ENCODE assay signal across 20 cellular contexts in genomic region chr3:25901796-25902195, GRCh38.
DNase-seq lines count a peak whose midpoint lies in the region; ATAC-seq and TF ChIP-seq lines count a peak whose summit lies in the region.
"Had no signal": no experiment of that assay in that cellular context is flagged by ENCODE, and none has a peak within 500 bp of the region (broad histone marks: within the 10 kb centered on the region; RNA-seq: fewer than 3 reads in every experiment).

No MANE protein-coding gene starts in this region.

- no peaks in the 10 kb centered on the region for H3K36me3 Mint-ChIP-seq in CD8-positive, alpha-beta T cell
- no peaks in the 10 kb centered on the region for H3K36me3 Mint-ChIP-seq in effector memory CD8-positive, alpha-beta T cell (ENCODE audit: insufficient read depth)
- H3K36me3 Mint-ChIP-seq: IgD-negative memory B cell had no signal

- CTCF ChIA-PET in CD8-positive, alpha-beta T cell (lab: Charles Lee) = interaction anchor here (1.0 kb wide), 2 partner anchors 80 to 254 kb away, joined by 4 to 5 read pairs; no protein-coding TSS in a partner anchor

- no peak for TF ChIP-seq CTCF in CD8-positive, alpha-beta T cell (IDR thresholded peaks at IDR 0.05)
- no peak for TF ChIP-seq CTCF in omental fat pad (IDR thresholded peaks at IDR 0.05)

- POLR2A ChIA-PET in CD8-positive, alpha-beta T cell (lab: Charles Lee) = no interaction called here

- H3K9ac ChIP-seq in BLaER1 = no peak overlapping the region

- H3K4me1 Mint-ChIP-seq in CD8-positive, alpha-beta T cell (ENCODE audit: low read depth) = peaks cover 23% of the 10 kb centered on the region
- H3K4me1 Mint-ChIP-seq in effector memory CD8-positive, alpha-beta T cell (ENCODE audit: low read depth in 2 of 2) = peaks cover 2 to 8% of the 10 kb centered on the region in 2 donors
- H3K4me1 Mint-ChIP-seq: IgD-negative memory B cell had no signal

- no peaks in the 10 kb centered on the region for H3K9me3 Mint-ChIP-seq in CD8-positive, alpha-beta T cell
- no peaks in the 10 kb centered on the region for H3K9me3 Mint-ChIP-seq in effector memory CD8-positive, alpha-beta T cell
- H3K9me3 Mint-ChIP-seq: IgD-negative memory B cell had no signal

- peaks cover 51% of the 10 kb centered on the region for H3K4me1 ChIP-seq in BLaER1
- peaks cover 12% of the 10 kb centered on the region for H3K4me1 ChIP-seq in CD8-positive, alpha-beta T cell (ENCODE audit: insufficient read depth, low read length)
- H3K4me1 ChIP-seq: BE2C, HAP-1 had no signal

- intact Hi-C loops in CD8-positive, alpha-beta T cell (cut with DNase I, micrococcal nuclease) = no loop called here

- H3K4me3 ChIP-seq in BLaER1 = no peak overlapping the region
- no peak overlapping the region for H3K4me3 ChIP-seq in CD8-positive, alpha-beta T cell (ENCODE audit: low read depth, low read length)
- H3K4me3 ChIP-seq: HAP-1 had no signal

- no peaks in the 10 kb centered on the region for H3K27me3 ChIP-seq in BLaER1
- no peaks in the 10 kb centered on the region for H3K27me3 ChIP-seq in CD8-positive, alpha-beta T cell (ENCODE audit: insufficient read depth, low read length)
- H3K27me3 ChIP-seq: BE2C had no signal

- ATAC-seq in CD8-positive, alpha-beta T cell = peak; percentile 40
- ATAC-seq in effector memory CD8-positive, alpha-beta T cell (replicated peaks) = peak; percentile 42
- ATAC-seq in omental fat pad (ENCODE audit: low FRiP score) = no peak
- ATAC-seq: Panc1 had no signal

- H3K27me3 Mint-ChIP-seq in CD8-positive, alpha-beta T cell (ENCODE audit: low read depth) = no peaks in the 10 kb centered on the region
- no peaks in the 10 kb centered on the region for H3K27me3 Mint-ChIP-seq in effector memory CD8-positive, alpha-beta T cell

- H3K4me2 ChIP-seq in BLaER1 = peak overlapping the region; percentile 57

- H3K36me3 ChIP-seq in BLaER1 = no peaks in the 10 kb centered on the region
- H3K36me3 ChIP-seq in CD8-positive, alpha-beta T cell (ENCODE audit: insufficient read depth, low read length) = no peaks in the 10 kb centered on the region
- H3K36me3 ChIP-seq: BE2C, HAP-1 had no signal

- H3K27ac ChIP-seq in BLaER1 = no peak overlapping the region; the same call in 1 of the 2 replicates
- H3K27ac ChIP-seq in CD8-positive, alpha-beta T cell (ENCODE audit: low read depth, low read length) = no peak overlapping the region

- no peak overlapping the region for H3K4me3 Mint-ChIP-seq in CD8-positive, alpha-beta T cell
- H3K4me3 Mint-ChIP-seq in effector memory CD8-positive, alpha-beta T cell = peak overlapping the region in 1 of 2 donors; percentile 23
- H3K4me3 Mint-ChIP-seq: IgD-negative memory B cell had no signal

- DNase-seq in CD8-positive, alpha-beta T cell = no peak
- DNase-seq in SW480 (ENCODE audit: low spot score) = peak; percentile 54
- DNase-seq in effector memory CD8-positive, alpha-beta T cell = no peak
- DNase-seq in NCI-H226 = no peak
- DNase-seq in islet precursor cell = no peak
- DNase-seq in superior temporal gyrus (ENCODE audit: extremely low spot score) = no peak
- no peak for DNase-seq in omental fat pad (ENCODE audit: low spot score)
- DNase-seq: BE2C, DMS79 treated with DMSO at 0.1 percent for 48 hours, GDM1, Kasumi-1, NCI-H1105, NCI-H2081, NCI-H2171 treated with DMSO at 0.1 percent for 48 hours, NCI-H446 treated with DMSO at 0.1 percent for 48 hours, NCI-H69 had no signal

- H3K27ac Mint-ChIP-seq in CD8-positive, alpha-beta T cell = no peak overlapping the region
- H3K27ac Mint-ChIP-seq in effector memory CD8-positive, alpha-beta T cell = peak overlapping the region; percentile 13 to 29
- H3K27ac Mint-ChIP-seq: IgD-negative memory B cell had no signal

- H3K9me3 ChIP-seq in BLaER1 = peaks cover 7% of the 10 kb centered on the region; the same call in 1 of the 2 replicates
- no peaks in the 10 kb centered on the region for H3K9me3 ChIP-seq in CD8-positive, alpha-beta T cell (ENCODE audit: low read length)
- H3K9me3 ChIP-seq: BE2C, HAP-1 had no signal

- no peaks in the 10 kb centered on the region for H4K20me1 ChIP-seq in BLaER1
